In genomic region chr6:119541132-119541905, GRCh38 we compare ENCODE assay signal across 10 cellular contexts.
DNase-seq lines count a peak whose midpoint lies in the region; ATAC-seq and TF ChIP-seq lines count a peak whose summit lies in the region.
"Had no signal": no experiment of that assay in that cellular context is flagged by ENCODE, and none has a peak within 500 bp of the region (broad histone marks: within the 10 kb centered on the region; RNA-seq: fewer than 3 reads in every experiment).

No MANE protein-coding gene starts in this region.

- H3K4me3 ChIP-seq in BJ (ENCODE audit: low read depth, low read length), result no peak overlapping the region
- H3K4me3 ChIP-seq in esophagus squamous epithelium, result no peak overlapping the region
- no peak overlapping the region for H3K4me3 ChIP-seq in rectal smooth muscle tissue (ENCODE audit: low read length)

- CTCF ChIA-PET in BJ (lab: Yijun Ruan, JAX), result interaction anchor here (0.9 to 1.9 kb wide), 2 partner anchors 30 to 190 kb away, joined by 3 to 10 read pairs; no protein-coding TSS in a partner anchor
- CTCF ChIA-PET in activated CD8-positive, alpha-beta T cell treated with anti-CD3 and anti-CD28 coated beads for 36 hours (lab: Charles Lee), result no interaction called here
- CTCF ChIA-PET in activated CD4-positive, alpha-beta memory T cell treated with anti-CD3 and anti-CD28 coated beads, Interleukin-2, amount 10 ng/mL, durations not matched to agents 7 days and 5 days (lab: Charles Lee), result no interaction called here

- H3K9me3 ChIP-seq in esophagus squamous epithelium, result no peaks in the 10 kb centered on the region

- H3K27me3 Mint-ChIP-seq in activated CD8-positive, alpha-beta T cell treated with anti-CD3 and anti-CD28 coated beads for 36 hours, result no peaks in the 10 kb centered on the region
- peaks cover 22% of the 10 kb centered on the region for H3K27me3 Mint-ChIP-seq in activated CD4-positive, alpha-beta memory T cell treated with anti-CD3 and anti-CD28 coated beads, Interleukin-2, amount 10 ng/mL, durations not matched to agents 7 days and 5 days

- H3K27ac ChIP-seq in esophagus squamous epithelium (peak overlapping the region in 3 of 4 donors; percentile 53 to 66 (median 54)), rectal smooth muscle tissue (ENCODE audit: low read depth, low read length) (peak overlapping the region; percentile 54)

- no peaks in the 10 kb centered on the region for H3K36me3 ChIP-seq in BJ (ENCODE audit: control insufficient read depth, insufficient read depth, low read length)
- no peaks in the 10 kb centered on the region for H3K36me3 ChIP-seq in esophagus squamous epithelium
- no peaks in the 10 kb centered on the region for H3K36me3 ChIP-seq in rectal smooth muscle tissue (ENCODE audit: control insufficient read depth, insufficient read depth, low read length)

- WGBS in esophagus squamous epithelium, 2 donors, result 15 to 35% methylated on average over 3 of the region's 3 CpGs

- no peaks in the 10 kb centered on the region for H3K9me3 Mint-ChIP-seq in activated CD8-positive, alpha-beta T cell treated with anti-CD3 and anti-CD28 coated beads for 36 hours
- no peaks in the 10 kb centered on the region for H3K9me3 Mint-ChIP-seq in activated CD4-positive, alpha-beta memory T cell treated with anti-CD3 and anti-CD28 coated beads, Interleukin-2, amount 10 ng/mL, durations not matched to agents 7 days and 5 days
- H3K9me3 Mint-ChIP-seq: nephron had no signal

- H3K4me1 ChIP-seq in esophagus squamous epithelium (peaks cover 0 to 17% (median 13%) of the 10 kb centered on the region in 3 donors), rectal smooth muscle tissue (ENCODE audit: control insufficient read depth, insufficient read depth, low read length) (peaks cover 7% of the 10 kb centered on the region)

- no peak for TF ChIP-seq POLR2A in esophagus squamous epithelium (IDR thresholded peaks at IDR 0.05)

- POLR2A ChIA-PET in BJ (lab: Charles Lee), result no interaction called here
- POLR2A ChIA-PET in activated CD8-positive, alpha-beta T cell treated with anti-CD3 and anti-CD28 coated beads for 36 hours (lab: Charles Lee), result no interaction called here
- POLR2A ChIA-PET in activated CD4-positive, alpha-beta memory T cell treated with anti-CD3 and anti-CD28 coated beads, Interleukin-2, amount 10 ng/mL, durations not matched to agents 7 days and 5 days (lab: Charles Lee), result no interaction called here

- H3K4me1 Mint-ChIP-seq in activated CD8-positive, alpha-beta T cell treated with anti-CD3 and anti-CD28 coated beads for 36 hours (ENCODE audit: low read depth), result no peaks in the 10 kb centered on the region
- no peaks in the 10 kb centered on the region for H3K4me1 Mint-ChIP-seq in activated CD4-positive, alpha-beta memory T cell treated with anti-CD3 and anti-CD28 coated beads, Interleukin-2, amount 10 ng/mL, durations not matched to agents 7 days and 5 days
- H3K4me1 Mint-ChIP-seq: nephron had no signal

- intact Hi-C loops in esophagus squamous epithelium (cut with DNase I), result no loop called here
- intact Hi-C loops in activated CD8-positive, alpha-beta T cell treated with anti-CD3 and anti-CD28 coated beads for 36 hours (cut with micrococcal nuclease), result no loop called here

- DNase-seq in BJ (ENCODE audit: low read depth) (peak; percentile 100), NCI-H524 (lab: John Stamatoyannopoulos, UW) (peak; percentile 23 to 60), esophagus squamous epithelium (lab: John Stamatoyannopoulos, UW) (no peak), NOMO-1 (lab: John Stamatoyannopoulos, UW; ENCODE audit: unreplicated experiment in 2 of 2) (no peak)
- DNase-seq in activated CD8-positive, alpha-beta T cell treated with anti-CD3 and anti-CD28 coated beads for 36 hours, result no peak
- no peak for DNase-seq in activated CD4-positive, alpha-beta memory T cell treated with anti-CD3 and anti-CD28 coated beads, Interleukin-2, amount 10 ng/mL, durations not matched to agents 7 days and 5 days
- DNase-seq: DND-41 had no signal

- H3K27ac Mint-ChIP-seq in activated CD8-positive, alpha-beta T cell treated with anti-CD3 and anti-CD28 coated beads for 36 hours, result no peak overlapping the region
- H3K27ac Mint-ChIP-seq in activated CD4-positive, alpha-beta memory T cell treated with anti-CD3 and anti-CD28 coated beads, Interleukin-2, amount 10 ng/mL, durations not matched to agents 7 days and 5 days, result no peak overlapping the region
- H3K27ac Mint-ChIP-seq: nephron had no signal

- no peak for TF ChIP-seq CTCF in BJ (IDR thresholded peaks at IDR 0.05; ENCODE audit: insufficient read depth, low read depth, low read length)
- no peak for TF ChIP-seq CTCF in esophagus squamous epithelium (IDR thresholded peaks at IDR 0.05)
- no peak for TF ChIP-seq CTCF in activated CD8-positive, alpha-beta T cell treated with anti-CD3 and anti-CD28 coated beads for 36 hours (IDR thresholded peaks at IDR 0.05)

- ATAC-seq in GM21723 (IDR thresholded peaks at IDR 0.05; ENCODE audit: unreplicated experiment), result no peak
- ATAC-seq in activated CD8-positive, alpha-beta T cell treated with anti-CD3 and anti-CD28 coated beads for 36 hours, result no peak

- no peak overlapping the region for H3K9ac ChIP-seq in rectal smooth muscle tissue (ENCODE audit: low read length)

- H3K27me3 ChIP-seq in BJ (ENCODE audit: control insufficient read depth, insufficient read depth, low read length) (peaks cover 2% of the 10 kb centered on the region; the same call in 1 of the 2 replicates), esophagus squamous epithelium (no peaks in the 10 kb centered on the region), rectal smooth muscle tissue (ENCODE audit: control insufficient read depth, insufficient read depth, low read length) (no peaks in the 10 kb centered on the region)

- no peaks in the 10 kb centered on the region for H3K36me3 Mint-ChIP-seq in activated CD8-positive, alpha-beta T cell treated with anti-CD3 and anti-CD28 coated beads for 36 hours (ENCODE audit: low read depth)
- H3K36me3 Mint-ChIP-seq in activated CD4-positive, alpha-beta memory T cell treated with anti-CD3 and anti-CD28 coated beads, Interleukin-2, amount 10 ng/mL, durations not matched to agents 7 days and 5 days (ENCODE audit: low read depth), result no peaks in the 10 kb centered on the region

- H3K4me3 Mint-ChIP-seq in activated CD8-positive, alpha-beta T cell treated with anti-CD3 and anti-CD28 coated beads for 36 hours, result no peak overlapping the region
- no peak overlapping the region for H3K4me3 Mint-ChIP-seq in activated CD4-positive, alpha-beta memory T cell treated with anti-CD3 and anti-CD28 coated beads, Interleukin-2, amount 10 ng/mL, durations not matched to agents 7 days and 5 days
- H3K4me3 Mint-ChIP-seq: nephron had no signal

Comparison
In these comparisons a context has a peak if more than half of its experiments do, and no peak if none do; other contexts are left out.
1. DNase-seq: peak in BJ (single experiment) and NCI-H524 (2 of 2); none in esophagus squamous epithelium (single experiment), NOMO-1 (0 of 2), activated CD8-positive, alpha-beta T cell treated with anti-CD3 and anti-CD28 coated beads for 36 hours (single experiment) and activated CD4-positive, alpha-beta memory T cell treated with anti-CD3 and anti-CD28 coated beads, Interleukin-2, amount 10 ng/mL, durations not matched to agents 7 days and 5 days (single experiment).